ENCODE assay signal across 7 cellular contexts in genomic region chr6:30612687-30613248, GRCh38. TPM values are rescaled to one million over a fixed set of nuclear protein-coding genes. Genes with fewer than 3 reads are reported as not detected.
DNase-seq lines count a peak whose midpoint lies in the region; ATAC-seq and TF ChIP-seq lines count a peak whose summit lies in the region.

No MANE protein-coding gene starts in this region.

- peaks cover 8 to 12% of the 10 kb centered on the region in 2 experiments; a peak in 3 of 5 replicates for H3K9me3 Mint-ChIP-seq in H9
- no peaks in the 10 kb centered on the region for H3K9me3 Mint-ChIP-seq in stimulated activated effector memory CD8-positive, alpha-beta T cell treated with anti-CD3 and anti-CD28 coated beads, Interleukin-12 subunit alpha, Interleukin-12 subunit beta, amount 100 ng/mL, for 72 hours

- peaks cover 31 to 39% of the 10 kb centered on the region in 2 experiments for H3K4me1 Mint-ChIP-seq in H9
- peaks cover 83% of the 10 kb centered on the region for H3K4me1 Mint-ChIP-seq in stimulated activated effector memory CD8-positive, alpha-beta T cell treated with anti-CD3 and anti-CD28 coated beads, Interleukin-12 subunit alpha, Interleukin-12 subunit beta, amount 100 ng/mL, for 72 hours

- H3K4ac ChIP-seq in H9 (ENCODE audit: low read depth, low read length), result no peak overlapping the region

- H3K27ac ChIP-seq in H9 (ENCODE audit: insufficient read length, low read depth, low read length) (no peak overlapping the region), fibroblast of lung (ENCODE audit: insufficient read depth, low read length) (peak overlapping the region; percentile 11)

- WGBS in H9 (ENCODE audit: extremely low coverage, insufficient read length, low lambda C conversion rate), result no CpG with 5 or more reads among the region's 6 CpGs

- H2AK5ac ChIP-seq in H9 (ENCODE audit: insufficient read length, low read length), result no peak overlapping the region

- peaks cover 2% of the 10 kb centered on the region; the same call in 1 of the 2 replicates for H3K79me2 ChIP-seq in H9 (ENCODE audit: insufficient read depth, low read length)
- H3K79me2 ChIP-seq in fibroblast of lung (ENCODE audit: control insufficient read depth, insufficient read depth, low read length), result peaks cover 25% of the 10 kb centered on the region

- H2AFZ ChIP-seq in H9 (ENCODE audit: low read length) (no peak overlapping the region), fibroblast of lung (ENCODE audit: low read length) (no peak overlapping the region)

- H4K8ac ChIP-seq in H9 (replicated peaks; ENCODE audit: insufficient read length, low read depth, low read length), result no peak overlapping the region

- H4K91ac ChIP-seq in H9 (ENCODE audit: insufficient read length, low read depth, low read length), result no peak overlapping the region

- H3K36me3 Mint-ChIP-seq in H9 (ENCODE audit: insufficient read depth in 1 of 3, low read depth in 3 of 3), result peaks cover 39 to 78% (median 62%) of the 10 kb centered on the region in 3 experiments
- H3K36me3 Mint-ChIP-seq in stimulated activated effector memory CD8-positive, alpha-beta T cell treated with anti-CD3 and anti-CD28 coated beads, Interleukin-12 subunit alpha, Interleukin-12 subunit beta, amount 100 ng/mL, for 72 hours, result peaks cover 97% of the 10 kb centered on the region

- H3K27ac Mint-ChIP-seq in H9, result peak overlapping the region in 2 of 3 experiments; percentile 48 to 85; a peak in 2 of 7 replicates
- peak overlapping the region; percentile 100 for H3K27ac Mint-ChIP-seq in stimulated activated effector memory CD8-positive, alpha-beta T cell treated with anti-CD3 and anti-CD28 coated beads, Interleukin-12 subunit alpha, Interleukin-12 subunit beta, amount 100 ng/mL, for 72 hours

- H2BK20ac ChIP-seq in H9 (ENCODE audit: low read depth, low read length, poor library complexity, severe bottlenecking), result no peak overlapping the region

- peak overlapping the region; percentile 27 to 28; a peak in 2 of 5 replicates for H3K4me3 Mint-ChIP-seq in H9
- H3K4me3 Mint-ChIP-seq in stimulated activated effector memory CD8-positive, alpha-beta T cell treated with anti-CD3 and anti-CD28 coated beads, Interleukin-12 subunit alpha, Interleukin-12 subunit beta, amount 100 ng/mL, for 72 hours, result peak overlapping the region; percentile 87

- no peak overlapping the region for H2BK12ac ChIP-seq in H9 (ENCODE audit: insufficient read length, low read depth, low read length)

- H4K20me1 ChIP-seq in H9 (ENCODE audit: control insufficient read depth, insufficient read depth, insufficient read length), result no peaks in the 10 kb centered on the region
- no peaks in the 10 kb centered on the region for H4K20me1 ChIP-seq in fibroblast of lung (ENCODE audit: control insufficient read depth, extremely low read depth, insufficient read depth, low read length)

- no peak overlapping the region for H2BK120ac ChIP-seq in H9 (ENCODE audit: low read depth, low read length, poor library complexity, severe bottlenecking)

- no peak overlapping the region for H2BK5ac ChIP-seq in H9 (ENCODE audit: insufficient read length, low read length)

- H3K4me2 ChIP-seq in H9 (ENCODE audit: insufficient read depth, insufficient read length, low read length) (no peak overlapping the region), fibroblast of lung (ENCODE audit: extremely low read depth, insufficient read depth, low read length) (peak overlapping the region; percentile 25)

- H3K56ac ChIP-seq in H9 (ENCODE audit: insufficient read length, low read depth, low read length), result no peak overlapping the region

- H3K36me3 ChIP-seq in fibroblast of lung (ENCODE audit: control insufficient read depth, insufficient read depth, low read length), result peaks cover 5% of the 10 kb centered on the region

- no peak overlapping the region for H3K4me3 ChIP-seq in fibroblast of lung (replicated peaks in 1 of 4; ENCODE audit: control extremely low read depth in 1 of 4, insufficient read depth in 1 of 4, low read depth in 3 of 4, low read length in 4 of 4)

- TF ChIP-seq POLR2A in Raji (IDR thresholded peaks at IDR 0.05; ENCODE audit: insufficient read depth, low read depth, low read length), result peak; percentile 33; the same call in 1 of the 2 replicates

- H3K4me1 ChIP-seq in H9 (ENCODE audit: insufficient read depth, low read length) (peaks cover 4% of the 10 kb centered on the region; the same call in 1 of the 2 replicates), fibroblast of lung (ENCODE audit: control insufficient read depth, extremely low read depth, insufficient read depth, low read length) (peaks cover 13% of the 10 kb centered on the region)

- H3K18ac ChIP-seq in H9 (ENCODE audit: insufficient read length, low read depth, low read length), result no peak overlapping the region

- no peaks in the 10 kb centered on the region for H3K79me1 ChIP-seq in H9 (ENCODE audit: insufficient read depth, low read depth, low read length, poor library complexity, severe bottlenecking)

- H3K9ac ChIP-seq in H9 (ENCODE audit: extremely low read depth, insufficient read length, low read length) (no peak overlapping the region), fibroblast of lung (ENCODE audit: insufficient read depth, low read length) (no peak overlapping the region)

- H3K9me3 ChIP-seq in H9 (ENCODE audit: control insufficient read depth, low read depth, low read length) (no peaks in the 10 kb centered on the region), fibroblast of lung (ENCODE audit: control insufficient read depth, insufficient read depth, low read depth, low read length) (no peaks in the 10 kb centered on the region)

- no peak overlapping the region for H4K5ac ChIP-seq in H9 (ENCODE audit: insufficient read length, low read depth, low read length)

- H3K27me3 ChIP-seq in H9 (ENCODE audit: insufficient read depth, low read length) (no peaks in the 10 kb centered on the region), fibroblast of lung (ENCODE audit: control insufficient read depth, insufficient read depth, low read length) (no peaks in the 10 kb centered on the region)

- H3K23ac ChIP-seq in H9 (ENCODE audit: insufficient read length, low read depth, low read length), result no peak overlapping the region

- no peak for ATAC-seq in stimulated activated effector memory CD8-positive, alpha-beta T cell treated with anti-CD3 and anti-CD28 coated beads, Interleukin-12 subunit alpha, Interleukin-12 subunit beta, amount 100 ng/mL, for 72 hours
- no peak for ATAC-seq in HG03175 (IDR thresholded peaks at IDR 0.05; ENCODE audit: unreplicated experiment)
- no peak for ATAC-seq in HG03469 (IDR thresholded peaks at IDR 0.05; ENCODE audit: unreplicated experiment)
- no peak for ATAC-seq in HG02588 (IDR thresholded peaks at IDR 0.05; ENCODE audit: unreplicated experiment)

- DNase-seq in H9, result no peak
- DNase-seq in fibroblast of lung (ENCODE audit: low read depth in 2 of 2), result peak; percentile 56 to 89
- no peak for DNase-seq in stimulated activated effector memory CD8-positive, alpha-beta T cell treated with anti-CD3 and anti-CD28 coated beads, Interleukin-12 subunit alpha, Interleukin-12 subunit beta, amount 100 ng/mL, for 72 hours (ENCODE audit: low spot score in 2 of 2)

- peaks cover 15% of the 10 kb centered on the region for H3K23me2 ChIP-seq in H9 (ENCODE audit: insufficient read length, low read depth, low read length, poor library complexity, severe bottlenecking)

- no peak overlapping the region for H2BK15ac ChIP-seq in H9 (ENCODE audit: low read depth, low read length)

- H3K27me3 Mint-ChIP-seq in H9 (ENCODE audit: low read depth), result no peaks in the 10 kb centered on the region; the same call in 1 of the 2 replicates

- no peak overlapping the region for H3T11ph ChIP-seq in H9 (ENCODE audit: low read length)

- H3K14ac ChIP-seq in H9 (ENCODE audit: insufficient read depth, low read length), result no peak overlapping the region

- TF ChIP-seq CTCF in H9 (conservative IDR thresholded peaks at IDR 0.05), result no peak
- TF ChIP-seq CTCF in fibroblast of lung (conservative IDR thresholded peaks at IDR 0.05 in 1 of 2, IDR thresholded peaks at IDR 0.05 in 1 of 2; ENCODE audit: low read depth in 1 of 2, low read length in 2 of 2), result no peak

RNA-seq across cellular contexts. Expression of gene PPP1R10, which starts 4.3 kb away (rescaled TPM):
- 123 and 126 TPM in 2 replicates for total RNA-seq in H9 (2021)
- 18.2 and 28.2 TPM in 2 replicates for total RNA-seq in fibroblast of lung
- polyA plus RNA-seq in fibroblast of lung, result 25.2 and 35.5 TPM in 2 replicates
- 23.7 and 25.5 TPM in 2 replicates for polyA plus RNA-seq in fibroblast of lung (2012)
- 41.8 and 43.9 TPM in 2 replicates for polyA minus RNA-seq in fibroblast of lung (ENCODE audit: low replicate concordance)

RNA-seq across cellular contexts. Expression of gene MRPS18B, which starts 4.9 kb away (rescaled TPM):
- total RNA-seq in H9 (2021) (49.7 and 54.0 TPM in 2 replicates), fibroblast of lung (76.8 and 85.5 TPM in 2 replicates)
- 53.1 and 79.5 TPM in 2 replicates for polyA plus RNA-seq in fibroblast of lung
- polyA plus RNA-seq in fibroblast of lung (2012), result 43.1 and 62.7 TPM in 2 replicates
- polyA minus RNA-seq in fibroblast of lung (ENCODE audit: low replicate concordance), result 51.0 and 75.7 TPM in 2 replicates

RNA-seq across cellular contexts. Expression of gene ATAT1, which starts 13.9 kb away (rescaled TPM):
- total RNA-seq in H9 (2021) (19.6 and 20.1 TPM in 2 replicates), fibroblast of lung (3.9 and 5.1 TPM in 2 replicates)
- polyA plus RNA-seq in fibroblast of lung, result 6.8 and 8.8 TPM in 2 replicates
- polyA plus RNA-seq in fibroblast of lung (2012), result 5.4 and 8.1 TPM in 2 replicates
- 7.6 and 11.5 TPM in 2 replicates for polyA minus RNA-seq in fibroblast of lung (ENCODE audit: low replicate concordance)

RNA-seq across cellular contexts. Expression of gene C6orf136, which starts 34.2 kb away (rescaled TPM):
- total RNA-seq in H9 (2021) (22.2 and 23.9 TPM in 2 replicates), fibroblast of lung (2.5 and 4.4 TPM in 2 replicates)
- 3.6 and 6.3 TPM in 2 replicates for polyA plus RNA-seq in fibroblast of lung
- 6.3 and 10.7 TPM in 2 replicates for polyA plus RNA-seq in fibroblast of lung (2012)
- polyA minus RNA-seq in fibroblast of lung (ENCODE audit: low replicate concordance), result 10.6 and 19.9 TPM in 2 replicates

RNA-seq across cellular contexts. Expression of gene ABCF1, which starts 41.5 kb away (rescaled TPM):
- 118 TPM in 2 replicates for total RNA-seq in H9 (2021)
- 35.5 and 37.2 TPM in 2 replicates for total RNA-seq in fibroblast of lung
- 49.2 and 62.6 TPM in 2 replicates for polyA plus RNA-seq in fibroblast of lung
- 74.7 and 79.2 TPM in 2 replicates for polyA plus RNA-seq in fibroblast of lung (2012)
- polyA minus RNA-seq in fibroblast of lung (ENCODE audit: low replicate concordance), result 81.9 and 133 TPM in 2 replicates

Comparison
In these comparisons a context has a peak if more than half of its experiments do, and no peak if none do; other contexts are left out.
1. DNase-seq: peak in fibroblast of lung (2 of 2); none in H9 (single experiment) and stimulated activated effector memory CD8-positive, alpha-beta T cell treated with anti-CD3 and anti-CD28 coated beads, Interleukin-12 subunit alpha, Interleukin-12 subunit beta, amount 100 ng/mL, for 72 hours (0 of 2).